ENCODE assay signal across 16 cellular contexts in genomic region chr11:71567196-71567595, GRCh38. TPM values are rescaled to one million over a fixed set of nuclear protein-coding genes. Genes with fewer than 3 reads are reported as not detected.
"Had no signal": no experiment of that assay in that cellular context is flagged by ENCODE, and none has a peak within 500 bp of the region (broad histone marks: within the 10 kb centered on the region; RNA-seq: fewer than 3 reads in every experiment).

No MANE protein-coding gene starts in this region.

RNA-seq across cellular contexts. Expression of gene KRTAP5-10, which starts 1.8 kb away (rescaled TPM):
- total RNA-seq: chondrocyte; gastrocnemius medialis; glomerular endothelial cell; kidney; left lung; myocyte; naive thymus-derived CD8-positive, alpha-beta T cell; pulmonary artery endothelial cell; testis had no signal
- polyA plus RNA-seq: naive thymus-derived CD8-positive, alpha-beta T cell had no signal

RNA-seq across cellular contexts. Expression of gene KRTAP5-11, which starts 15.5 kb away (rescaled TPM):
- total RNA-seq: chondrocyte; colonic mucosa; esophagus mucosa; gastrocnemius medialis; glomerular endothelial cell; kidney; left lung; lung microvascular endothelial cell; myocyte; naive thymus-derived CD8-positive, alpha-beta T cell; osteocyte; pulmonary artery endothelial cell; spleen; testis; upper lobe of left lung had no signal
- polyA plus RNA-seq: naive thymus-derived CD8-positive, alpha-beta T cell; spleen had no signal

RNA-seq across cellular contexts. Expression of gene KRTAP5-9, which starts 19.0 kb away (rescaled TPM):
- total RNA-seq: gastrocnemius medialis, glomerular endothelial cell, lung microvascular endothelial cell, osteocyte, pulmonary artery endothelial cell had no signal
- polyA plus RNA-seq: naive thymus-derived CD8-positive, alpha-beta T cell had no signal

RNA-seq across cellular contexts. Expression of gene KRTAP5-8, which starts 29.4 kb away (rescaled TPM):
- total RNA-seq: chondrocyte, endodermal cell, glomerular endothelial cell, lung microvascular endothelial cell, myocyte, osteocyte, pulmonary artery endothelial cell had no signal
- polyA plus RNA-seq: naive thymus-derived CD8-positive, alpha-beta T cell had no signal

RNA-seq across cellular contexts. Expression of gene KRTAP5-7, which starts 40.1 kb away (rescaled TPM):
- total RNA-seq: chondrocyte, endodermal cell, gastrocnemius medialis, glomerular endothelial cell, lung microvascular endothelial cell, myocyte, osteocyte, pulmonary artery endothelial cell had no signal
- polyA plus RNA-seq: naive thymus-derived CD8-positive, alpha-beta T cell had no signal
